ENCODE assay signal across 21 cellular contexts in genomic region chr13:41670873-41671443, GRCh38.
DNase-seq lines count a peak whose midpoint lies in the region; ATAC-seq, FAIRE-seq and TF ChIP-seq lines count a peak whose summit lies in the region.
"Had no signal": no experiment of that assay in that cellular context is flagged by ENCODE, and none has a peak within 500 bp of the region (broad histone marks: within the 10 kb centered on the region; RNA-seq: fewer than 3 reads in every experiment).

No MANE protein-coding gene starts in this region.

- H3K27me3 Mint-ChIP-seq in MCF 10A (ENCODE audit: insufficient read depth, unreplicated experiment): no peaks in the 10 kb centered on the region
- H3K27me3 Mint-ChIP-seq: CD4-positive, alpha-beta memory T cell had no signal

- H3K9me1 ChIP-seq in keratinocyte (ENCODE audit: control insufficient read depth, extremely low read depth, insufficient read depth, low read length): no peaks in the 10 kb centered on the region

- ATAC-seq in GM21381 (IDR thresholded peaks at IDR 0.05; ENCODE audit: unreplicated experiment): no peak
- ATAC-seq: GM12878, HCT116 had no signal

- H3K4me3 Mint-ChIP-seq in MCF 10A (ENCODE audit: unreplicated experiment): no peak overlapping the region
- H3K4me3 Mint-ChIP-seq: CD4-positive, alpha-beta memory T cell had no signal

- H2AFZ ChIP-seq in keratinocyte (ENCODE audit: control insufficient read depth, low read length): no peak overlapping the region
- H2AFZ ChIP-seq: PC-9 had no signal

- H3K4me2 ChIP-seq in keratinocyte (ENCODE audit: control insufficient read depth, extremely low read depth, insufficient read depth, low read depth, low read length): no peak overlapping the region
- H3K4me2 ChIP-seq: PC-9 had no signal

- no peak for TF ChIP-seq CTCF in MCF 10A (IDR thresholded peaks at IDR 0.05; ENCODE audit: unreplicated experiment)
- no peak for TF ChIP-seq CTCF in breast epithelium (IDR thresholded peaks at IDR 0.05)
- TF ChIP-seq CTCF in VCaP (conservative IDR thresholded peaks at IDR 0.05): no peak
- no peak for TF ChIP-seq CTCF in keratinocyte (optimal IDR thresholded peaks at IDR 0.05 in 1 of 3, IDR thresholded peaks at IDR 0.05 in 1 of 3, conservative IDR thresholded peaks at IDR 0.05 in 1 of 3; ENCODE audit: extremely low read depth in 1 of 3, insufficient read depth in 2 of 3, low read length in 3 of 3)

- no peaks in the 10 kb centered on the region for H4K20me1 ChIP-seq in keratinocyte (ENCODE audit: control insufficient read depth, extremely low read depth, insufficient read depth, low read length)

- peak overlapping the region; percentile 39 for H3K27ac Mint-ChIP-seq in MCF 10A (ENCODE audit: low read depth, unreplicated experiment)

- H3K27ac ChIP-seq in breast epithelium (no peak overlapping the region), VCaP (peak overlapping the region; percentile 81), keratinocyte (ENCODE audit: control insufficient read depth, insufficient read depth, low read length) (no peak overlapping the region)
- H3K27ac ChIP-seq: PC-9, RWPE1 had no signal

- TF ChIP-seq POLR2A in breast epithelium (IDR thresholded peaks at IDR 0.05): no peak

- FAIRE-seq in keratinocyte (lab: Jason Lieb, UNC): peak; percentile 34
- FAIRE-seq: GM12878 had no signal

- H3K36me3 Mint-ChIP-seq in MCF 10A (ENCODE audit: insufficient read depth, unreplicated experiment): peaks cover 26% of the 10 kb centered on the region

- POLR2A ChIA-PET in MCF 10A (lab: Yijun Ruan, JAX): interaction anchor here (0.9 kb wide), 1 partner anchor 9 kb away, joined by 3 read pairs; no protein-coding TSS in a partner anchor

- no peaks in the 10 kb centered on the region for H3K4me1 ChIP-seq in breast epithelium
- H3K4me1 ChIP-seq in keratinocyte (ENCODE audit: control insufficient read depth, extremely low read depth, insufficient read depth, low read length): peaks cover 10% of the 10 kb centered on the region

- intact Hi-C loops in MCF 10A (cut with micrococcal nuclease): no loop called here
- intact Hi-C loops in breast epithelium (cut with DNase I; ENCODE audit: low total_unique reads): no loop called here

- DNase-seq in MCF 10A (ENCODE audit: unreplicated experiment) (no peak), breast epithelium (ENCODE audit: low spot score in 2 of 2) (no peak), keratinocyte (ENCODE audit: low read depth, low spot score) (no peak), putamen (ENCODE audit: low spot score) (peak; percentile 39), activated gamma-delta T cell (lab: John Stamatoyannopoulos, UW) (no peak), activated gamma-delta T cell treated with Interleukin-2 at 50 U/mL for 16 hours (no peak)
- DNase-seq: Calu3; CD4-positive, alpha-beta memory T cell; EL; GOT3; MV-4-11; NCI-H1417; NCI-H187; NCI-H345; NCI-H524 treated with DMSO at 0.1 percent for 48 hours; PC-9 had no signal

- no peaks in the 10 kb centered on the region for H3K9me3 Mint-ChIP-seq in MCF 10A (ENCODE audit: unreplicated experiment)
- H3K9me3 Mint-ChIP-seq: CD4-positive, alpha-beta memory T cell had no signal

- peaks cover 6% of the 10 kb centered on the region for H3K4me1 Mint-ChIP-seq in MCF 10A (ENCODE audit: insufficient read depth, unreplicated experiment)
- H3K4me1 Mint-ChIP-seq: CD4-positive, alpha-beta memory T cell had no signal

- H3K9me3 ChIP-seq in breast epithelium: no peaks in the 10 kb centered on the region
- no peaks in the 10 kb centered on the region for H3K9me3 ChIP-seq in keratinocyte (ENCODE audit: control insufficient read depth, low read depth, low read length)

- no peaks in the 10 kb centered on the region for H3K79me2 ChIP-seq in keratinocyte (ENCODE audit: control insufficient read depth, insufficient read depth, low read length)

- H3K36me3 ChIP-seq in breast epithelium: no peaks in the 10 kb centered on the region
- H3K36me3 ChIP-seq in keratinocyte (ENCODE audit: control insufficient read depth in 2 of 2, extremely low read depth in 1 of 2, insufficient read depth in 2 of 2, low read length in 2 of 2): peaks cover 0 to 5% of the 10 kb centered on the region in 2 experiments

- no TSS peak for BruUV-seq in MCF 10A (replicated peaks; lab: Mats Ljungman, UMichigan)

- no peaks in the 10 kb centered on the region for H3K27me3 ChIP-seq in breast epithelium
- H3K27me3 ChIP-seq in keratinocyte (ENCODE audit: control insufficient read depth, extremely low read depth, insufficient read depth, low read length): no peaks in the 10 kb centered on the region

- CTCF ChIA-PET in MCF 10A (lab: Yijun Ruan, JAX): interaction anchor here (0.6 to 2.0 kb wide), 4 partner anchors 49 to 441 kb away, joined by 3 to 7 read pairs (median 3); no protein-coding TSS in a partner anchor

- dilution Hi-C loops in keratinocyte (cut with MboI; ENCODE audit: extremely low pct_ligation_motif_present, low sequenced_read_pairs): no loop called here

- H3K4me3 ChIP-seq in breast epithelium (no peak overlapping the region), keratinocyte (ENCODE audit: control insufficient read depth in 2 of 3, extremely low read depth in 1 of 3, insufficient read depth in 2 of 3, low read depth in 1 of 3, low read length in 3 of 3) (no peak overlapping the region)
- H3K4me3 ChIP-seq: GM12878, PC-9 had no signal

- no peak overlapping the region for H3K9ac ChIP-seq in keratinocyte (ENCODE audit: control insufficient read depth, extremely low read depth, insufficient read depth, low read length)
